Comparison of ENCODE assay signal across 12 cellular contexts in the genomic region with DNA sequence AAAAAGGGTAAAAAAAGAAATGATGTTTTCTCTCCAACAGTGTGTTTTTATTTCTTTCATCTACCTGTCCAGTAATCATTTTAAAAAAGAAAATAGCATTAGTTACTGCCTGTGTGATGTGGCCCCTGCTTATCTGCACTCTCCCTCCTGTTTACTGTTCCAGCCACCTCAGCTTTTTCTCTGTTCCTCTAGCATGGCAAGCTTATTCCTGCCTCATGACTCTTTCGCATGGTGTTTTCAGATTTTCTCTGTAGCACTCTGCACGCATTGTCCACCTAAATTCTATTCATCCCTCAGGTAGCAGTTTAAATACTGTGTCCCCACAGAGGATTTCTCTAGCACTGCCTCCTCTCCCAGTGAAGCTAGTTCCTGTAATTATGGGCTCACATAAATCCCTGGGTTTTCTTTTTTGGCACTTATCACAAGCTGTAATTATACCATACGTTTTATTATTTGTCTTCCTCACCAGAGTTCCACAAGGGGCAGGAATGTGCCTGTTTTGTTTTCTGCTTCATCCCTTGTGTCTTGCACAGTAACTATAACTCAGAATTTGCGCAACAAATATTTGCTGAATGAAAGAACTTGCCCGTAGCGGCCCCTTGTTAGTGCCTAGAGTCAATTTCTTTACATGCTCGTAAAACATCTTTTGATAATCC. TPM values are rescaled to one million over a fixed set of nuclear protein-coding genes. Genes with fewer than 3 reads are reported as not detected.
DNase-seq lines count a peak whose midpoint lies in the region; ATAC-seq and TF ChIP-seq lines count a peak whose summit lies in the region.
"Had no signal": no experiment of that assay in that cellular context is flagged by ENCODE, and none has a peak within 500 bp of the region (broad histone marks: within the 10 kb centered on the region; RNA-seq: fewer than 3 reads in every experiment).

No MANE protein-coding gene starts in this region.

- no peaks in the 10 kb centered on the region for H3K4me1 ChIP-seq in Karpas-422 (ENCODE audit: low read length)
- H3K4me1 ChIP-seq in adipocyte (ENCODE audit: control insufficient read depth, insufficient read depth, low read length): peaks cover 6% of the 10 kb centered on the region

- H3K9me2 ChIP-seq in Karpas-422 (replicated peaks; ENCODE audit: insufficient read depth, low read length): no peaks in the 10 kb centered on the region

- H3K4me3 Mint-ChIP-seq in nephron: no peak overlapping the region
- H3K4me3 Mint-ChIP-seq: central memory CD8-positive, alpha-beta T cell; naive B cell had no signal

- H3K36me3 ChIP-seq in Karpas-422 (ENCODE audit: insufficient read depth, low read length) (no peaks in the 10 kb centered on the region), adipocyte (ENCODE audit: control insufficient read depth, insufficient read depth, low read length, severe bottlenecking) (no peaks in the 10 kb centered on the region)

- no peak for TF ChIP-seq CTCF in nephron (IDR thresholded peaks at IDR 0.05; ENCODE audit: unreplicated experiment in 3 of 3)

- no peak overlapping the region for H3K27ac ChIP-seq in Karpas-422 (ENCODE audit: low read length)

- H3K4me1 Mint-ChIP-seq in nephron: peaks cover 5% of the 10 kb centered on the region
- H3K4me1 Mint-ChIP-seq: central memory CD8-positive, alpha-beta T cell had no signal

- H3K27ac Mint-ChIP-seq in nephron: peak overlapping the region in 2 of 3 experiments; percentile 3 to 30

- H4K20me1 ChIP-seq in Karpas-422 (ENCODE audit: insufficient read depth, low read depth, low read length): no peaks in the 10 kb centered on the region

- H3K36me3 Mint-ChIP-seq in nephron (ENCODE audit: low read depth): peaks cover 3% of the 10 kb centered on the region
- H3K36me3 Mint-ChIP-seq: naive B cell had no signal

- peak; percentile 43 for DNase-seq in DMS 273 (lab: John Stamatoyannopoulos, UW; ENCODE audit: unreplicated experiment)
- DNase-seq in DMS 273 treated with DMSO at 0.1 percent for 48 hours (lab: John Stamatoyannopoulos, UW): no peak
- peak; percentile 40 for DNase-seq in Karpas-422
- DNase-seq in adipocyte (ENCODE audit: low read depth): peak; percentile 55
- DNase-seq in stimulated activated CD4-positive, alpha-beta T cell treated with anti-CD3 and anti-CD28 coated beads, Interleukin-2, amount 100 ng/mL, for 48 hours: no peak
- no peak for DNase-seq in SHP77 treated with DMSO at 0.1 percent for 48 hours (lab: John Stamatoyannopoulos, UW)
- DNase-seq: naive B cell, SW 1271 had no signal

- H3K27me3 Mint-ChIP-seq in nephron (ENCODE audit: low read depth): no peaks in the 10 kb centered on the region
- H3K27me3 Mint-ChIP-seq: central memory CD8-positive, alpha-beta T cell; naive B cell had no signal

- H2AFZ ChIP-seq in Karpas-422 (ENCODE audit: low read length): no peak overlapping the region

- H3K9me3 ChIP-seq in Karpas-422 (ENCODE audit: low read length) (no peaks in the 10 kb centered on the region), adipocyte (ENCODE audit: control insufficient read depth, low read length) (no peaks in the 10 kb centered on the region)
- H3K9me3 ChIP-seq: tibial nerve had no signal

- no peaks in the 10 kb centered on the region for H3K27me3 ChIP-seq in Karpas-422 (ENCODE audit: low read length)
- H3K27me3 ChIP-seq in adipocyte (replicated peaks; ENCODE audit: control insufficient read depth, insufficient read depth, low read length): no peaks in the 10 kb centered on the region
- H3K27me3 ChIP-seq: tibial nerve had no signal

- H3K9ac ChIP-seq in Karpas-422 (ENCODE audit: low read length) (no peak overlapping the region), adipocyte (ENCODE audit: low read length) (peak overlapping the region; percentile 9)

- no peaks in the 10 kb centered on the region for H3K9me3 Mint-ChIP-seq in nephron
- H3K9me3 Mint-ChIP-seq: central memory CD8-positive, alpha-beta T cell; naive B cell had no signal

- H3K79me2 ChIP-seq in Karpas-422 (ENCODE audit: low read length): no peaks in the 10 kb centered on the region

- H3K4me3 ChIP-seq in Karpas-422 (ENCODE audit: low read length): no peak overlapping the region
- no peak overlapping the region for H3K4me3 ChIP-seq in adipocyte (ENCODE audit: low read length)
- H3K4me3 ChIP-seq: tibial nerve had no signal

- H3K4me2 ChIP-seq in Karpas-422 (ENCODE audit: low read depth, low read length, poor library complexity, severe bottlenecking): no peak overlapping the region

- no peak for ATAC-seq in HG02840 (IDR thresholded peaks at IDR 0.05; ENCODE audit: low FRiP score, unreplicated experiment)

RNA-seq across cellular contexts. Expression of gene LRIG2, which starts 51.4 kb away (rescaled TPM):
- total RNA-seq in Karpas-422 (2014; rRNA removed; shearing (Covaris generic); ENCODE audit: low replicate concordance): 8.5 and 23.2 TPM in 2 replicates

Comparison
In these comparisons a context has a peak if more than half of its experiments do, and no peak if none do; other contexts are left out.
1. DNase-seq: peak in DMS 273 (single experiment), Karpas-422 (single experiment) and adipocyte (single experiment); none in DMS 273 treated with DMSO at 0.1 percent for 48 hours (single experiment), stimulated activated CD4-positive, alpha-beta T cell treated with anti-CD3 and anti-CD28 coated beads, Interleukin-2, amount 100 ng/mL, for 48 hours (0 of 2) and SHP77 treated with DMSO at 0.1 percent for 48 hours (single experiment).